In the genomic region with DNA sequence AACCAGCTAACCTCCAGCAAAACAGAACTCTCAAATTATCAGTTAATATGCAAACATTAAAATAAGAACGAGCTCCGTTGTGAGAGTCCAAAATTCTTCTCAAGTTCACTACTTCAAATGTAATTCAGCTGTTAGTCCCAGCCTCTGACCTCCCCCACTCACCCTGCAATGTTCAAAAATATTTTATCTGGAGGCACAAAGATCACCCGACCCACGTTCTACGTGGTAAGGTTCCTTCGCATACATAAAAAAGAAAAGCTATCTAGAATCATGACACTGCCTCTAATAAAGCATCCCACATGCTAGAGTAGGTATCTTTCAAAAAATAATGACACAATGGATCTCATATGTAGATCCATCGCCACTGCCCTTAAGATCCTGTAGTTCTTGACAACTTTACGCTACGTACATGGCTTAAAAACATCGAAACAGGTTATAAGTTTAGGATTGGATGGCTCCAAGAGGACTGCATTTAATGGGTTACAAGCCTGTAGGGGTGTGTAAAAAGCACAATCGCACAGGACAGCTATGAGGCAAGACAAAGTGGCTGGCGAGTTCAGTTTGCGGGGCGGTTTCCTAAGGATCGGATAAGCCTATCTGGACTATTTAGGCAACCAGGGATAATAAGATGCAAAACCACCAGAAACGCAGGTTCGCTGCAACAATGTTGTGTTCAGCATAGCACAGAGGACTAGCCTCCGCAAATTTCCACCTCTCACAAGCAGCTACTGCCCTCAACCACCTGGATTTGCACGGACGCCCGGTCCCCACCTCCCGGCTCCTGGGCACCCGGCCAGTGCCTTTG, we compare ENCODE assay signal across 8 cellular contexts. TPM values are rescaled to one million over a fixed set of nuclear protein-coding genes. Genes with fewer than 3 reads are reported as not detected.
DNase-seq lines count a peak whose midpoint lies in the region; ATAC-seq, FAIRE-seq and TF ChIP-seq lines count a peak whose summit lies in the region.

No MANE protein-coding gene starts in this region.

- peaks cover 0 to 48% of the 10 kb centered on the region in 2 experiments; a peak in 3 of 4 replicates for H3K79me2 ChIP-seq in H1 (ENCODE audit: control insufficient read depth in 1 of 2, insufficient read depth in 2 of 2, low read length in 2 of 2)

- H3K14ac ChIP-seq in H1 (ENCODE audit: insufficient read length), result no peak overlapping the region

- H3K27ac Mint-ChIP-seq in activated naive CD4-positive, alpha-beta T cell treated with anti-CD3 and anti-CD28 coated beads, Interleukin-2, amount 50 U/mL, for 24 hours, result peak overlapping the region; percentile 92

- TF ChIP-seq RAD21 in H1 (IDR thresholded peaks at IDR 0.05 in 1 of 2, conservative IDR thresholded peaks at IDR 0.05 in 1 of 2; ENCODE audit: low read depth in 2 of 2, low read length in 2 of 2), result no peak

- H2BK20ac ChIP-seq in H1 (ENCODE audit: low read length), result 0 out of 2 replicates have a peak overlapping the region, but pooled peaks have one; percentile 13

- peak overlapping the region; percentile 94 for H3K27ac ChIP-seq in Panc1 (ENCODE audit: low read length)
- peak overlapping the region; percentile 90 for H3K27ac ChIP-seq in H1 (ENCODE audit: low read depth, low read length)

- H2AK5ac ChIP-seq in H1 (ENCODE audit: low read depth, low read length), result no peak overlapping the region

- peak overlapping the region; percentile 24 for H3K56ac ChIP-seq in H1 (replicated peaks; ENCODE audit: insufficient read length, low read depth, low read length)

- no peak for TF ChIP-seq CTCF in Panc1 (IDR thresholded peaks at IDR 0.05)
- no peak for TF ChIP-seq CTCF in H1 (IDR thresholded peaks at IDR 0.05; ENCODE audit: control extremely low read depth in 1 of 3, insufficient read depth in 1 of 3, low read depth in 1 of 3, low read length in 3 of 3)

- H3K36me3 Mint-ChIP-seq in activated naive CD4-positive, alpha-beta T cell treated with anti-CD3 and anti-CD28 coated beads, Interleukin-2, amount 50 U/mL, for 24 hours, result peaks cover 3% of the 10 kb centered on the region

- H3K9ac ChIP-seq in H1 (replicated peaks in 1 of 4; ENCODE audit: extremely low read depth in 1 of 4, low read depth in 3 of 4, low read length in 3 of 4), result peak overlapping the region; percentile 88 to 96 (median 93)

- peaks cover 0 to 3% of the 10 kb centered on the region in 2 experiments for H4K20me1 ChIP-seq in H1 (replicated peaks in 1 of 2; ENCODE audit: control insufficient read depth in 1 of 2, insufficient read depth in 2 of 2, low read length in 2 of 2)

- H3K4me3 ChIP-seq in Panc1 (ENCODE audit: low read depth in 2 of 2, low read length in 2 of 2) (peak overlapping the region; percentile 91 to 99), H1 (ENCODE audit: extremely low read depth in 1 of 4, insufficient read depth in 2 of 4, low read depth in 3 of 4, low read length in 4 of 4) (peak overlapping the region; percentile 81 to 98 (median 93))

- H3K27me3 Mint-ChIP-seq in activated naive CD4-positive, alpha-beta T cell treated with anti-CD3 and anti-CD28 coated beads, Interleukin-2, amount 50 U/mL, for 24 hours, result no peaks in the 10 kb centered on the region

- H3K4ac ChIP-seq in H1 (replicated peaks; ENCODE audit: insufficient read length, low read depth, low read length), result peak overlapping the region; percentile 61

- H2BK5ac ChIP-seq in H1 (ENCODE audit: low read depth, low read length), result peak overlapping the region; percentile 72; the same call in 1 of the 2 replicates

- H3K4me3 Mint-ChIP-seq in activated naive CD4-positive, alpha-beta T cell treated with anti-CD3 and anti-CD28 coated beads, Interleukin-2, amount 50 U/mL, for 24 hours, result peak overlapping the region; percentile 95

- no peak overlapping the region for H2BK15ac ChIP-seq in H1 (ENCODE audit: low read length)

- no peaks in the 10 kb centered on the region for H3K9me3 Mint-ChIP-seq in activated naive CD4-positive, alpha-beta T cell treated with anti-CD3 and anti-CD28 coated beads, Interleukin-2, amount 50 U/mL, for 24 hours

- TF ChIP-seq POLR2A in H1 (IDR thresholded peaks at IDR 0.05; ENCODE audit: control extremely low read depth in 1 of 2, low read depth in 2 of 2, low read length in 2 of 2), result no peak

- peak; percentile 13 for ATAC-seq in HG02943 (IDR thresholded peaks at IDR 0.05; ENCODE audit: low read depth, unreplicated experiment)
- peak; percentile 45 for ATAC-seq in Panc1

- no peak overlapping the region for H4K5ac ChIP-seq in H1 (ENCODE audit: insufficient read length, low read depth, low read length)

- H3K27me3 ChIP-seq in Panc1 (ENCODE audit: control insufficient read depth, insufficient read depth, low read length) (no peaks in the 10 kb centered on the region), H1 (replicated peaks in 1 of 4; ENCODE audit: control insufficient read depth in 3 of 4, extremely low read depth in 1 of 4, insufficient read depth in 3 of 4, low read length in 3 of 4) (no peaks in the 10 kb centered on the region; a peak in 1 of 7 replicates)

- peaks cover 7% of the 10 kb centered on the region for H3K23me2 ChIP-seq in H1 (ENCODE audit: low read depth, low read length)

- H4K8ac ChIP-seq in H1 (ENCODE audit: extremely low read depth, insufficient read depth, low read length), result peak overlapping the region; percentile 81; the same call in 1 of the 2 replicates

- peak overlapping the region; percentile 10; the same call in 1 of the 2 replicates for H2BK12ac ChIP-seq in H1 (ENCODE audit: low read depth, low read length)

- no peak for FAIRE-seq in H1 (lab: Jason Lieb, UNC)

- no TSS peak for BruUV-seq in Panc1 (replicated peaks; lab: Mats Ljungman, UMichigan)

- intact Hi-C loops in Panc1 (cut with micrococcal nuclease; ENCODE audit: unreplicated experiment), result no loop called here

- H3K79me1 ChIP-seq in H1 (ENCODE audit: low read depth, low read length), result no peaks in the 10 kb centered on the region

- H2AFZ ChIP-seq in H1 (ENCODE audit: low read length), result no peak overlapping the region

- CTCF ChIA-PET in Panc1 (lab: Charles Lee), result interaction anchor here (0.5 to 0.7 kb wide), 2 partner anchors 22 to 314 kb away, joined by 3 to 5 read pairs; no protein-coding TSS in a partner anchor
- CTCF ChIA-PET in H1 (lab: Charles Lee; ENCODE audit: partially characterized antibody), result interaction anchor here (0.6 to 1.1 kb wide), 3 partner anchors 13 to 165 kb away, joined by 3 read pairs; no protein-coding TSS in a partner anchor

- H3K4me1 Mint-ChIP-seq in activated naive CD4-positive, alpha-beta T cell treated with anti-CD3 and anti-CD28 coated beads, Interleukin-2, amount 50 U/mL, for 24 hours, result peaks cover 48% of the 10 kb centered on the region

- peak overlapping the region; percentile 80 to 89 for H3K4me2 ChIP-seq in H1 (ENCODE audit: insufficient read depth in 1 of 2, low read depth in 2 of 2, low read length in 2 of 2)

- H3K18ac ChIP-seq in H1 (ENCODE audit: extremely low read depth, low read length), result peak overlapping the region; percentile 64

- H3K4me1 ChIP-seq in Panc1 (ENCODE audit: control insufficient read depth, insufficient read depth, low read length) (peaks cover 20% of the 10 kb centered on the region), H1 (replicated peaks in 1 of 4; ENCODE audit: control insufficient read depth in 3 of 4, insufficient read depth in 4 of 4, low read length in 3 of 4) (peaks cover 0 to 8% (median 4%) of the 10 kb centered on the region in 4 experiments; a peak in 3 of 7 replicates)

- POLR2A ChIA-PET in Panc1 (lab: Charles Lee), result interaction anchor here (0.6 to 1.1 kb wide), 2 partner anchors 31 to 108 kb away, joined by 5 to 10 read pairs; no protein-coding TSS in a partner anchor
- POLR2A ChIA-PET in H1 (lab: Charles Lee; ENCODE audit: partially characterized antibody), result interaction anchor here (0.6 to 4.6 kb wide), 17 partner anchors 12 to 446 kb away, joined by 3 to 18 read pairs (median 3); a partner anchor contains a TSS

- WGBS in H1 (ENCODE audit: extremely low coverage in 1 of 2, insufficient coverage in 1 of 2, insufficient read length in 1 of 2, insufficient replicate concordance in 2 of 2, low coverage in 1 of 2, low lambda C conversion rate in 2 of 2, missing lambda C conversion rate in 1 of 2), 2 experiments, result 1% methylated on average over 23 of the region's 23 CpGs; no CpG with 5 or more reads in 1 of the 2 experiments

- no peak for TF ChIP-seq EP300 in H1 (IDR thresholded peaks at IDR 0.05; ENCODE audit: borderline replicate concordance in 1 of 2, low read depth in 2 of 2, low read length in 2 of 2)

- DNase-seq in activated naive CD4-positive, alpha-beta T cell treated with anti-CD3 and anti-CD28 coated beads, Interleukin-2, amount 50 U/mL, for 16 hours, result no peak
- DNase-seq in Panc1 (ENCODE audit: low read depth, low spot score), result no peak
- no peak for DNase-seq in H1 (ENCODE audit: low read depth in 1 of 2, low spot score in 2 of 2)
- DNase-seq in myocyte (ENCODE audit: low read depth), result peak; percentile 14
- DNase-seq in middle frontal gyrus (ENCODE audit: extremely low spot score, low spot score), result no peak
- DNase-seq in cerebellar nuclear complex (lab: John Stamatoyannopoulos, UW), result no peak

- H3K9me3 ChIP-seq in Panc1 (ENCODE audit: control insufficient read depth, insufficient read depth, low read depth, low read length) (peaks cover 5% of the 10 kb centered on the region; the same call in 1 of the 2 replicates), H1 (ENCODE audit: insufficient read depth in 2 of 2, low read depth in 1 of 2, low read length in 1 of 2) (no peaks in the 10 kb centered on the region)

- no peak overlapping the region for H4K91ac ChIP-seq in H1 (replicated peaks; ENCODE audit: insufficient read length, low read length)

- H3K23ac ChIP-seq in H1 (ENCODE audit: insufficient read length), result no peak overlapping the region

- in situ Hi-C loops in Panc1 (cut with HindIII; ENCODE audit: low pct_unique_long_range_greater_than_20kb, low sequenced_read_pairs), result no loop called here

- H3K36me3 ChIP-seq in Panc1 (ENCODE audit: control insufficient read depth, insufficient read depth, low read length) (peaks cover 22% of the 10 kb centered on the region), H1 (ENCODE audit: control insufficient read depth in 2 of 4, insufficient read depth in 4 of 4, low read length in 3 of 4) (peaks cover 0 to 14% (median 4%) of the 10 kb centered on the region in 4 experiments; a peak in 5 of 8 replicates)

- H2BK120ac ChIP-seq in H1 (replicated peaks; ENCODE audit: low read depth, low read length), result no peak overlapping the region

RNA-seq across cellular contexts. Expression of a gene that starts 1.0 kb away (rescaled TPM):
- total RNA-seq in Panc1 (2021; ENCODE audit: unreplicated experiment) (23.4 TPM), myocyte (23.8 and 28.1 TPM in 2 replicates)
- 9.2 TPM for polyA plus RNA-seq in Panc1 (2012; ENCODE audit: insufficient read length)
- total RNA-seq in H1 (2021; fragmentation: NEBNext Ultra II Directional; extraction: Animal tissue kit (Norgen Biotek cat#: 25700)), result 11.0 and 12.6 TPM in 2 replicates
- polyA plus RNA-seq in H1 (2011; rRNA removed), result 4.2 and 8.1 TPM in 2 replicates
- polyA plus RNA-seq in H1 (2011; cell fraction: cytosol; rRNA removed), result 9.4 TPM
- 9.1 TPM for polyA plus RNA-seq in H1 (2011; cell fraction: nucleus; rRNA removed)
- polyA plus RNA-seq in H1 (2012, experiment 1 of 2), result 9.2 to 18.8 TPM (median 11.7 TPM) in 4 replicates
- polyA plus RNA-seq in H1 (2012, experiment 2 of 2), result 0.52 TPM
- polyA plus RNA-seq in H1 (2013, experiment 1 of 2), result 10.7 TPM
- polyA plus RNA-seq in H1 (2013, experiment 2 of 2), result 9.1 TPM
- polyA minus RNA-seq in H1 (2011; rRNA and poly(A)+ RNA removed), result 17.7 and 27.7 TPM in 2 replicates
- polyA minus RNA-seq in H1 (2011; cell fraction: cytosol; rRNA and poly(A)+ RNA removed), result 6.9 TPM
- polyA minus RNA-seq in H1 (2011; cell fraction: nucleus; rRNA and poly(A)+ RNA removed), result 47.4 TPM
- 10.2 TPM for polyA plus RNA-seq in myocyte (2012)

RNA-seq across cellular contexts. Expression of a gene that starts 35.7 kb away (rescaled TPM):
- 0.05 TPM for total RNA-seq in Panc1 (2021; ENCODE audit: unreplicated experiment)
- not detected for polyA plus RNA-seq in Panc1 (2012; ENCODE audit: insufficient read length)
- 4.7 and 5.9 TPM in 2 replicates for total RNA-seq in H1 (2021; fragmentation: NEBNext Ultra II Directional; extraction: Animal tissue kit (Norgen Biotek cat#: 25700))
- 3.1 and 3.4 TPM in 2 replicates for polyA plus RNA-seq in H1 (2011; rRNA removed)
- 3.7 TPM for polyA plus RNA-seq in H1 (2011; cell fraction: cytosol; rRNA removed)
- 13.1 TPM for polyA plus RNA-seq in H1 (2011; cell fraction: nucleus; rRNA removed)
- polyA plus RNA-seq in H1 (2012, experiment 1 of 2), result 3.3 to 7.6 TPM (median 5.1 TPM) in 4 replicates
- polyA plus RNA-seq in H1 (2012, experiment 2 of 2), result 2.5 TPM
- polyA plus RNA-seq in H1 (2013, experiment 1 of 2), result 11.9 TPM
- polyA plus RNA-seq in H1 (2013, experiment 2 of 2), result 11.9 TPM
- polyA minus RNA-seq in H1 (2011; rRNA and poly(A)+ RNA removed), result 0.66 TPM in 2 replicates
- polyA minus RNA-seq in H1 (2011; cell fraction: cytosol; rRNA and poly(A)+ RNA removed), result 3.5 TPM
- polyA minus RNA-seq in H1 (2011; cell fraction: nucleus; rRNA and poly(A)+ RNA removed), result 2.7 TPM
- total RNA-seq in myocyte, result 0.19 and 0.21 TPM in 2 replicates
- polyA plus RNA-seq in myocyte (2012), result 0.49 TPM
